ENCODE assay signal across 8 cellular contexts in the genomic region with DNA sequence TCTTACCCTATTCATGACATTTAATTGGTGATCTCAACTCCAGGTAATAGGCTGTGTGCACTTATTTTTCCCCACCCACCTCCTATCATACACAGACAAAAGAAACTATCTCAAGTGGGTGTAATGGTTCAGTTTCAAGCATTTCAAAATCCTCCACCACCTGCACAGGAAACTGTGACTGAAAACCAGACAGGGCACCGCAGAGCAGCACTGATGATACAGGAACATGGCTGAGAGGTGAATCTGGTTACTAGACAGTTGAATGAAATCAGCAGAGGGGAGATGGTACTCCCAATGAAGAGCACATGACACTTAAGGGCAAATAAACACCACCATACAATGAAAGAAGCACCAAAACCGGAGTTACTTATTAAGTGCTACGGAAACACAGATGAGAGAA.
DNase-seq lines count a peak whose midpoint lies in the region; ATAC-seq, FAIRE-seq and TF ChIP-seq lines count a peak whose summit lies in the region.

No MANE protein-coding gene starts in this region.

- no peaks in the 10 kb centered on the region for H3K36me3 ChIP-seq in gastrocnemius medialis

- peak overlapping the region; percentile 76 for H3K27ac Mint-ChIP-seq in HFFc6

- no peaks in the 10 kb centered on the region for H3K27me3 Mint-ChIP-seq in HFFc6 (ENCODE audit: insufficient read depth)

- no peak overlapping the region for H3K4me3 ChIP-seq in gastrocnemius medialis

- peak; percentile 43 for DNase-seq in GM18507 (ENCODE audit: extremely low spot score, insufficient read length, low read depth)
- DNase-seq in HFFc6, result no peak
- DNase-seq in NCI-H2107 (lab: John Stamatoyannopoulos, UW), result peak; percentile 2
- DNase-seq in activated T-helper 1 cell treated with Interleukin-2 at 50 U/mL for 16 hours (ENCODE audit: low read depth), result peak; percentile 28
- DNase-seq in gastrocnemius medialis, result no peak
- DNase-seq in OCI-M1 (lab: John Stamatoyannopoulos, UW), result no peak
- DNase-seq in amygdala (lab: John Stamatoyannopoulos, UW), result no peak
- DNase-seq in glomerular visceral epithelial cell (ENCODE audit: extremely low spot score), result no peak

- peaks cover 48 to 53% of the 10 kb centered on the region in 2 donors for H3K4me1 ChIP-seq in gastrocnemius medialis

- FAIRE-seq in GM18507 (lab: Jason Lieb, UNC), result peak; percentile 95

- H3K9me3 Mint-ChIP-seq in HFFc6, result peaks cover 4% of the 10 kb centered on the region

- H3K36me3 Mint-ChIP-seq in HFFc6 (ENCODE audit: low read depth), result peaks cover 32% of the 10 kb centered on the region

- no peaks in the 10 kb centered on the region for H3K9me3 ChIP-seq in gastrocnemius medialis

- in situ Hi-C loops in gastrocnemius medialis (cut with MboI; ENCODE audit: low sequenced_read_pairs in 4 of 4), result no loop called here

- TF ChIP-seq CTCF in HFFc6 (IDR thresholded peaks at IDR 0.05) (no peak), gastrocnemius medialis (IDR thresholded peaks at IDR 0.05 in 4 of 5, conservative IDR thresholded peaks at IDR 0.05 in 1 of 5) (no peak)

- no peak for TF ChIP-seq POLR2A in gastrocnemius medialis (IDR thresholded peaks at IDR 0.05)

- no peak for ATAC-seq in gastrocnemius medialis

- peak overlapping the region; percentile 75 to 80 (median 78) for H3K27ac ChIP-seq in gastrocnemius medialis

- peak overlapping the region; percentile 45 for H3K4me3 Mint-ChIP-seq in HFFc6

- no peaks in the 10 kb centered on the region for H3K27me3 ChIP-seq in gastrocnemius medialis

- H3K4me1 Mint-ChIP-seq in HFFc6 (ENCODE audit: low read depth), result peaks cover 76% of the 10 kb centered on the region

- intact Hi-C loops in gastrocnemius medialis (cut with DNase I; ENCODE audit: low total_unique reads), result loop anchor here (10.0 kb wide), 1 partner anchor 288 kb away; no protein-coding TSS in a partner anchor

Comparison
In these comparisons a context has a peak if more than half of its experiments do, and no peak if none do; other contexts are left out.
1. DNase-seq: peak in GM18507 (single experiment), NCI-H2107 (single experiment) and activated T-helper 1 cell treated with Interleukin-2 at 50 U/mL for 16 hours (single experiment); none in HFFc6 (single experiment), gastrocnemius medialis (0 of 2), OCI-M1 (single experiment), amygdala (0 of 56) and glomerular visceral epithelial cell (single experiment).